Comparison of ENCODE assay signal across 19 cellular contexts in genomic region chr5:143874312-143874711, GRCh38.
DNase-seq lines count a peak whose midpoint lies in the region; ATAC-seq lines count a peak whose summit lies in the region.
"Had no signal": no experiment of that assay in that cellular context is flagged by ENCODE, and none has a peak within 500 bp of the region (broad histone marks: within the 10 kb centered on the region; RNA-seq: fewer than 3 reads in every experiment).

No MANE protein-coding gene starts in this region.

- peak; percentile 31 for DNase-seq in Ammon's horn (ENCODE audit: low spot score)
- peak; percentile 30 for DNase-seq in H4 (ENCODE audit: low spot score)
- peak; percentile 59 for DNase-seq in amniotic epithelial cell (ENCODE audit: low read depth)
- peak; percentile 51 for DNase-seq in left kidney (ENCODE audit: low read depth, low spot score)
- DNase-seq in globus pallidus (ENCODE audit: low spot score), result no peak
- no peak for DNase-seq in CD8-positive, alpha-beta memory T cell
- no peak for DNase-seq in NCI-H1930 (lab: John Stamatoyannopoulos, UW)
- DNase-seq: activated T-cell treated with anti-CD3 and anti-CD28 coated beads for 4 hours; adrenal gland; GDM1; immature natural killer cell; NCI-H345; stimulated activated CD4-positive, alpha-beta T cell treated with anti-CD3 and anti-CD28 coated beads, Interleukin-2, amount 100 ng/mL, for 48 hours had no signal

- POLR2A ChIA-PET in CD8-positive, alpha-beta memory T cell (lab: Charles Lee), result no interaction called here

- H3K4me1 Mint-ChIP-seq in CD8-positive, alpha-beta memory T cell, result no peaks in the 10 kb centered on the region
- H3K4me1 Mint-ChIP-seq: B cell; immature natural killer cell; stimulated activated effector memory CD8-positive, alpha-beta T cell treated with anti-CD3 and anti-CD28 coated beads, Interleukin-12 subunit alpha, Interleukin-12 subunit beta, amount 100 ng/mL, for 72 hours had no signal

- no peak for ATAC-seq in GM18870 (IDR thresholded peaks at IDR 0.05; ENCODE audit: unreplicated experiment)
- ATAC-seq: activated CD4-positive, CD25-positive, alpha-beta regulatory T cell treated with anti-CD3 and anti-CD28 coated beads, Interleukin-2, amount 50 U/mL, for 24 hours; Panc1; stimulated activated effector memory CD8-positive, alpha-beta T cell treated with anti-CD3 and anti-CD28 coated beads, Interleukin-12 subunit alpha, Interleukin-12 subunit beta, amount 100 ng/mL, for 72 hours had no signal

- H3K9me3 ChIP-seq in CD8-positive, alpha-beta memory T cell (ENCODE audit: low read length), result no peaks in the 10 kb centered on the region
- H3K9me3 ChIP-seq: adrenal gland had no signal

- H3K27ac ChIP-seq in CD8-positive, alpha-beta memory T cell (ENCODE audit: low read depth, low read length), result no peak overlapping the region
- H3K27ac ChIP-seq: adrenal gland had no signal

- H3K9me3 Mint-ChIP-seq in CD8-positive, alpha-beta memory T cell, result no peaks in the 10 kb centered on the region
- H3K9me3 Mint-ChIP-seq: dendritic cell treated with granulocyte-macrophage colony-stimulating factor and Interleukin-4, amounts not matched to agents 40 ng/mL and 50 ng/mL, for 4 days; immature natural killer cell; stimulated activated effector memory CD8-positive, alpha-beta T cell treated with anti-CD3 and anti-CD28 coated beads, Interleukin-12 subunit alpha, Interleukin-12 subunit beta, amount 100 ng/mL, for 72 hours had no signal

- peaks cover 0 to 6% (median 0%) of the 10 kb centered on the region in 3 donors for H3K36me3 Mint-ChIP-seq in CD8-positive, alpha-beta memory T cell
- H3K36me3 Mint-ChIP-seq: immature natural killer cell; stimulated activated effector memory CD8-positive, alpha-beta T cell treated with anti-CD3 and anti-CD28 coated beads, Interleukin-12 subunit alpha, Interleukin-12 subunit beta, amount 100 ng/mL, for 72 hours had no signal

- peaks cover 5 to 12% of the 10 kb centered on the region in 2 donors for H3K27me3 Mint-ChIP-seq in CD8-positive, alpha-beta memory T cell
- H3K27me3 Mint-ChIP-seq: B cell; dendritic cell treated with granulocyte-macrophage colony-stimulating factor and Interleukin-4, amounts not matched to agents 40 ng/mL and 50 ng/mL, for 4 days had no signal

- H3K27me3 ChIP-seq in CD8-positive, alpha-beta memory T cell (ENCODE audit: insufficient read depth, low read length, poor library complexity, severe bottlenecking), result no peaks in the 10 kb centered on the region
- H3K27me3 ChIP-seq: adrenal gland had no signal

- H3K4me1 ChIP-seq in CD8-positive, alpha-beta memory T cell (ENCODE audit: insufficient read depth, low read length), result no peaks in the 10 kb centered on the region
- H3K4me1 ChIP-seq: adrenal gland had no signal

- H3K36me3 ChIP-seq in CD8-positive, alpha-beta memory T cell (ENCODE audit: insufficient read depth, low read length), result no peaks in the 10 kb centered on the region
- H3K36me3 ChIP-seq: adrenal gland had no signal

- no peak overlapping the region for H3K27ac Mint-ChIP-seq in CD8-positive, alpha-beta memory T cell
- H3K27ac Mint-ChIP-seq: B cell; dendritic cell treated with granulocyte-macrophage colony-stimulating factor and Interleukin-4, amounts not matched to agents 40 ng/mL and 50 ng/mL, for 4 days; immature natural killer cell; stimulated activated effector memory CD8-positive, alpha-beta T cell treated with anti-CD3 and anti-CD28 coated beads, Interleukin-12 subunit alpha, Interleukin-12 subunit beta, amount 100 ng/mL, for 72 hours had no signal

- CTCF ChIA-PET in CD8-positive, alpha-beta memory T cell (lab: Charles Lee), result no interaction called here

- H3K4me3 Mint-ChIP-seq in CD8-positive, alpha-beta memory T cell, result no peak overlapping the region
- H3K4me3 Mint-ChIP-seq: B cell; dendritic cell treated with granulocyte-macrophage colony-stimulating factor and Interleukin-4, amounts not matched to agents 40 ng/mL and 50 ng/mL, for 4 days; immature natural killer cell; stimulated activated effector memory CD8-positive, alpha-beta T cell treated with anti-CD3 and anti-CD28 coated beads, Interleukin-12 subunit alpha, Interleukin-12 subunit beta, amount 100 ng/mL, for 72 hours had no signal

- H3K4me3 ChIP-seq in CD8-positive, alpha-beta memory T cell (ENCODE audit: low read length), result no peak overlapping the region
- H3K4me3 ChIP-seq: adrenal gland had no signal

Comparison
In these comparisons a context has a peak if more than half of its experiments do, and no peak if none do; other contexts are left out.
1. DNase-seq: peak in Ammon's horn (single experiment), H4 (single experiment), amniotic epithelial cell (single experiment) and left kidney (single experiment); none in globus pallidus (single experiment), CD8-positive, alpha-beta memory T cell (0 of 5) and NCI-H1930 (0 of 2).